ENCODE assay signal across 8 cellular contexts in genomic region chr17:38667099-38667786, GRCh38. TPM values are rescaled to one million over a fixed set of nuclear protein-coding genes. Genes with fewer than 3 reads are reported as not detected.
DNase-seq lines count a peak whose midpoint lies in the region; ATAC-seq and TF ChIP-seq lines count a peak whose summit lies in the region.

No MANE protein-coding gene starts in this region.

- ATAC-seq in GM21360 (IDR thresholded peaks at IDR 0.05; ENCODE audit: unreplicated experiment) (no peak), GM21528 (IDR thresholded peaks at IDR 0.05; ENCODE audit: low FRiP score, unreplicated experiment) (no peak)

- no peaks in the 10 kb centered on the region for H4K20me1 ChIP-seq in SU-DHL-6 (ENCODE audit: low read depth, low read length)

- no peaks in the 10 kb centered on the region for H3F3A ChIP-seq in SU-DHL-6 (ENCODE audit: insufficient read depth)

- no peak overlapping the region for H3K4me2 ChIP-seq in SU-DHL-6 (ENCODE audit: low read depth, low read length, poor library complexity, severe bottlenecking)

- DNase-seq in GM10248 (ENCODE audit: extremely low spot score): peak; percentile 79
- DNase-seq in NCI-H1105 (lab: John Stamatoyannopoulos, UW): peak; percentile 41
- peak in 50 of 58 donors; percentile 12 to 74 (median 40) for DNase-seq in anterior cingulate cortex (lab: John Stamatoyannopoulos, UW)
- DNase-seq in right atrium auricular region (ENCODE audit: low spot score): peak; percentile 78
- DNase-seq in retinal pigment epithelial cell (ENCODE audit: low read depth): peak; percentile 15

- no peaks in the 10 kb centered on the region for H3K4me1 ChIP-seq in right atrium auricular region

- POLR2A ChIA-PET in GM10248 (lab: Yijun Ruan, JAX): interaction anchor here (0.6 to 1.0 kb wide), 2 partner anchors 108 to 185 kb away, joined by 3 to 8 read pairs; no protein-coding TSS in a partner anchor

- no peak overlapping the region for H3K4me3 ChIP-seq in SU-DHL-6 (ENCODE audit: insufficient read depth, low read length, poor library complexity, severe bottlenecking)
- H3K4me3 ChIP-seq in right atrium auricular region: no peak overlapping the region
- no peak overlapping the region for H3K4me3 ChIP-seq in retinal pigment epithelial cell (ENCODE audit: low read length)

- H3K27ac ChIP-seq in SU-DHL-6 (ENCODE audit: low read depth, low read length) (no peak overlapping the region), right atrium auricular region (no peak overlapping the region)

- H3K79me2 ChIP-seq in SU-DHL-6 (ENCODE audit: insufficient read depth, low read length): no peaks in the 10 kb centered on the region

- no peaks in the 10 kb centered on the region for H3K9me3 ChIP-seq in SU-DHL-6 (ENCODE audit: insufficient read depth, low read length)
- no peaks in the 10 kb centered on the region for H3K9me3 ChIP-seq in right atrium auricular region

- TF ChIP-seq CTCF in GM10248 (IDR thresholded peaks at IDR 0.05; ENCODE audit: control extremely low read depth, extremely low read depth, low read depth, missing control alignments): peak; percentile 100
- TF ChIP-seq CTCF in SU-DHL-6 (IDR thresholded peaks at IDR 0.05; ENCODE audit: insufficient read depth, low read length, poor library complexity, severe bottlenecking): peak; percentile 98
- peak; percentile 99 for TF ChIP-seq CTCF in right atrium auricular region (IDR thresholded peaks at IDR 0.05)
- TF ChIP-seq CTCF in retinal pigment epithelial cell (conservative IDR thresholded peaks at IDR 0.05; ENCODE audit: low read depth, low read length): peak; percentile 100

- no peaks in the 10 kb centered on the region for H3K9me2 ChIP-seq in SU-DHL-6 (replicated peaks; ENCODE audit: insufficient read depth, low read length)

- H2AFZ ChIP-seq in SU-DHL-6 (ENCODE audit: low read depth, low read length, severe bottlenecking): no peak overlapping the region

- no peaks in the 10 kb centered on the region for H3K27me3 ChIP-seq in SU-DHL-6 (ENCODE audit: low read length)
- H3K27me3 ChIP-seq in right atrium auricular region: peaks cover 0 to 4% of the 10 kb centered on the region in 2 donors

- CTCF ChIA-PET in GM10248 (lab: Yijun Ruan, JAX): interaction anchor here (0.6 to 22.9 kb wide), 48 partner anchors 8 to 334 kb away, joined by 3 to 416 read pairs (median 3); partner anchors contain the start of genes ARHGAP23 and SRCIN1

- no peak overlapping the region for H3K9ac ChIP-seq in SU-DHL-6 (ENCODE audit: low read length)

- H3K36me3 ChIP-seq in SU-DHL-6 (ENCODE audit: low read length) (no peaks in the 10 kb centered on the region), right atrium auricular region (no peaks in the 10 kb centered on the region)

RNA-seq across cellular contexts. Expression of gene EPOP, which starts 7.5 kb away (rescaled TPM):
- total RNA-seq in right atrium auricular region: 1 to 10 TPM in 1 of 2 donors, under 1 TPM in 1; 0.70 to 3.1 TPM

RNA-seq across cellular contexts. Expression of gene MLLT6, which starts 37.8 kb away (rescaled TPM):
- 10 to 100 TPM; 38.6 to 71.6 TPM for total RNA-seq in right atrium auricular region

Comparison
In these comparisons a context has a peak if more than half of its experiments do, and no peak if none do; other contexts are left out.
1. DNase-seq: peak in every context shown above with its lines; median percentile 79 in GM10248; 78 in right atrium auricular region; 41 in NCI-H1105; 40 in anterior cingulate cortex; 15 in retinal pigment epithelial cell.